In genomic region chr1:199875337-199875736, GRCh38 we compare ENCODE assay signal across 1 cellular context.
TF ChIP-seq lines count a peak whose summit lies in the region.

No MANE protein-coding gene starts in this region.

TF ChIP-seq in WTC11, 78 proteins besides CTCF, POLR2A, EP300 and RAD21 (continued from another document):
- TF ChIP-seq ATF6 (CRISPR knock-in tag; IDR thresholded peaks at IDR 0.05) (no peak), TCF7 (CRISPR knock-in tag; IDR thresholded peaks at IDR 0.05; ENCODE audit: low read depth) (no peak), MXD4 (CRISPR knock-in tag; IDR thresholded peaks at IDR 0.05; ENCODE audit: borderline replicate concordance) (no peak), ZNF532 (CRISPR knock-in tag; IDR thresholded peaks at IDR 0.05; ENCODE audit: borderline replicate concordance) (no peak), FOXK1 (CRISPR knock-in tag; IDR thresholded peaks at IDR 0.05) (no peak), RELA (CRISPR knock-in tag; IDR thresholded peaks at IDR 0.05; ENCODE audit: borderline replicate concordance) (no peak), JUN (CRISPR knock-in tag; IDR thresholded peaks at IDR 0.05) (no peak), FOXP4 (CRISPR knock-in tag; IDR thresholded peaks at IDR 0.05) (no peak)
